In the genomic region with DNA sequence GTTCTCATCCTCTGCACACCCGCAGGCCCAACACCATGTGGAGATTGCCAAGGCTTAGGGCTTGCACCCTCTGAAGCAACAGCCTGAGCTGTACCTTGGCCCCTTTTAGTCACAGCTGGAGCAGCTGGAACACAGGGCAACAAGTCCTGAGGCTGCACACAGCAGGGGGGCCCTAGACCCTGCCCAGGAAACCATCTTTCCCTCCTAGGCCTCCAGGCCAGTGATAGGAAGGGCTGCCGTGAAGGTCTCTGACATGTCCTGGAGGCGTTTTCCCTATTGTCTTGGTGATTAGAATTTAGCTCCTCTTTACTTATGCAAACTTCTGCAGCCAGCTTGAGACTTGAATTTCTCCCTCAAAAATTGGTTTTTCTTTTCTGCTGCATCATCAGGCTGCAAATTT, we compare ENCODE assay signal across 31 cellular contexts.
"Had no signal": no experiment of that assay in that cellular context is flagged by ENCODE, and none has a peak within 500 bp of the region (broad histone marks: within the 10 kb centered on the region; RNA-seq: fewer than 3 reads in every experiment).

No MANE protein-coding gene starts in this region.

- H3K4me2 ChIP-seq: SK-N-SH had no signal

- ATAC-seq: activated naive CD4-positive, alpha-beta T cell treated with anti-CD3 and anti-CD28 coated beads, Interleukin-2, amount 50 U/mL, for 72 hours; activated T-cell treated with anti-CD3 and anti-CD28 coated beads, Interleukin-2, amount 50 U/mL, for 4 hours; body of pancreas; PC-3 had no signal

- H3K27me3 Mint-ChIP-seq: activated B cell treated with CpG ODN at 0.5 μM for 24 hours; activated CD4-positive, alpha-beta memory T cell treated with anti-CD3 and anti-CD28 coated beads for 36 hours had no signal

- H3K27ac ChIP-seq: adrenal gland, body of pancreas, breast epithelium, Peyer's patch, SJSA1 had no signal

- H3K9me3 ChIP-seq: adrenal gland, Peyer's patch, SJSA1, SK-N-SH had no signal

- H3K4me1 Mint-ChIP-seq: activated B cell treated with CpG ODN at 0.5 μM for 24 hours had no signal

- H3K27ac Mint-ChIP-seq: activated B cell treated with CpG ODN at 0.5 μM for 24 hours; activated CD4-positive, alpha-beta memory T cell treated with anti-CD3 and anti-CD28 coated beads for 36 hours; activated naive CD4-positive, alpha-beta T cell treated with anti-CD3 and anti-CD28 coated beads for 36 hours; activated naive CD4-positive, alpha-beta T cell treated with anti-CD3 and anti-CD28 coated beads, Interleukin-2, amount 50 U/mL, for 72 hours; activated T-helper 1 cell treated with anti-CD3 and anti-CD28 coated beads, Interleukin-12 subunit alpha, Interleukin-12 subunit beta, Interleukin-2, Interleukin-4 antibody, amounts not matched to agents 30 ng/mL and 10 ng/mL and 1 ng/mL, durations not matched to agents 14 hours and 24 hours and 36 hours; T-helper 1 cell treated with Interleukin-12 subunit alpha and Interleukin-12 subunit beta and Interleukin-4 antibody, amounts not matched to agents 30 μg/mL and 1 μg/mL, for 36 hours; T-helper 2 cell treated with Interferon-gamma antibody and Interleukin-4, amounts not matched to agents 5 μg/mL and 100 μg/mL, for 36 hours had no signal

- H3K4me1 ChIP-seq: adrenal gland, body of pancreas, breast epithelium, Peyer's patch, SJSA1 had no signal

- H3K4me3 Mint-ChIP-seq: activated B cell treated with CpG ODN at 0.5 μM for 24 hours; activated CD4-positive, alpha-beta memory T cell treated with anti-CD3 and anti-CD28 coated beads for 36 hours; activated naive CD4-positive, alpha-beta T cell treated with anti-CD3 and anti-CD28 coated beads for 36 hours; activated T-cell treated with anti-CD3 and anti-CD28 coated beads, Interleukin-2, amount 50 U/mL, for 4 hours; activated T-helper 1 cell treated with anti-CD3 and anti-CD28 coated beads, Interleukin-12 subunit alpha, Interleukin-12 subunit beta, Interleukin-2, Interleukin-4 antibody, amounts not matched to agents 30 ng/mL and 10 ng/mL and 1 ng/mL, durations not matched to agents 14 hours and 24 hours and 36 hours; T-helper 1 cell treated with Interleukin-12 subunit alpha and Interleukin-12 subunit beta and Interleukin-4 antibody, amounts not matched to agents 30 μg/mL and 1 μg/mL, for 36 hours; T-helper 2 cell treated with Interferon-gamma antibody and Interleukin-4, amounts not matched to agents 5 μg/mL and 100 μg/mL, for 36 hours had no signal

- DNase-seq: activated B cell treated with CpG ODN at 0.5 μM for 24 hours; activated CD4-positive, alpha-beta memory T cell treated with anti-CD3 and anti-CD28 coated beads for 36 hours; activated CD4-positive, alpha-beta T cell treated with anti-CD3 and anti-CD28 coated beads for 4 hours; activated CD4-positive, alpha-beta T cell treated with anti-CD3 and anti-CD28 coated beads, Interleukin-2, amount 50 U/mL, for 1 hour; activated CD4-positive, CD25-positive, alpha-beta regulatory T cell treated with anti-CD3 and anti-CD28 coated beads, Interleukin-2, amount 50 U/mL, for 72 hours; activated CD8-positive, alpha-beta memory T cell treated with anti-CD3 and anti-CD28 coated beads, Interleukin-2, amount 50 U/mL, for 4 hours; activated gamma-delta T cell treated with Interleukin-2 at 50 U/mL for 16 hours; activated naive CD4-positive, alpha-beta T cell treated with anti-CD3 and anti-CD28 coated beads for 36 hours; activated T-cell treated with anti-CD3 and anti-CD28 coated beads for 4 hours; activated T-cell treated with anti-CD3 and anti-CD28 coated beads, Interleukin-2, amount 50 U/mL, for 4 hours; adrenal gland; body of pancreas; KG1; MM.1S; NCI-H1092 treated with DMSO at 0.1 percent for 48 hours; NCI-H1417 treated with DMSO at 0.1 percent for 48 hours; NCI-H187 treated with DMSO at 0.1 percent for 48 hours; NCI-H2081; NCI-H345; NCI-H524 treated with DMSO at 0.1 percent for 48 hours; PC-3; Peyer's patch; RPMI8226; SHP77 treated with DMSO at 0.1 percent for 48 hours; SK-N-SH had no signal

- H3K9ac ChIP-seq: SK-N-SH had no signal

- H3K36me3 Mint-ChIP-seq: activated CD4-positive, alpha-beta memory T cell treated with anti-CD3 and anti-CD28 coated beads for 36 hours; activated naive CD4-positive, alpha-beta T cell treated with anti-CD3 and anti-CD28 coated beads, Interleukin-2, amount 50 U/mL, for 72 hours had no signal

- H3K27me3 ChIP-seq: adrenal gland, body of pancreas, breast epithelium, Peyer's patch, SJSA1 had no signal
